10 cellular contexts compared by ENCODE assay signal in genomic region chr17:18361837-18362380, GRCh38. TPM values are rescaled to one million over a fixed set of nuclear protein-coding genes. Genes with fewer than 3 reads are reported as not detected.
DNase-seq lines count a peak whose midpoint lies in the region; ATAC-seq, FAIRE-seq and TF ChIP-seq lines count a peak whose summit lies in the region.
"Had no signal": no experiment of that assay in that cellular context is flagged by ENCODE, and none has a peak within 500 bp of the region (broad histone marks: within the 10 kb centered on the region; RNA-seq: fewer than 3 reads in every experiment).

No MANE protein-coding gene starts in this region.

- ATAC-seq in left ventricle myocardium superior, result no peak
- no peak for ATAC-seq in K562
- no peak for ATAC-seq in GM18870 (IDR thresholded peaks at IDR 0.05; ENCODE audit: unreplicated experiment)
- ATAC-seq in HG03159 (IDR thresholded peaks at IDR 0.05; ENCODE audit: unreplicated experiment), result no peak

- no peaks in the 10 kb centered on the region for H3K36me3 ChIP-seq in right atrium auricular region
- peaks cover 7% of the 10 kb centered on the region; the same call in 1 of the 3 replicates for H3K36me3 ChIP-seq in K562 (ENCODE audit: control insufficient read depth, insufficient read depth, low read length)
- peaks cover 18% of the 10 kb centered on the region for H3K36me3 ChIP-seq in mesodermal cell (ENCODE audit: control insufficient read depth, insufficient read depth, low read length)
- H3K36me3 ChIP-seq in vagina, result peaks cover 0 to 7% of the 10 kb centered on the region in 2 donors

- H3K4me1 ChIP-seq in right atrium auricular region (peaks cover 0 to 9% of the 10 kb centered on the region in 2 donors), K562 (replicated peaks in 1 of 2; ENCODE audit: control insufficient read depth in 2 of 2, insufficient read depth in 2 of 2, low read length in 2 of 2) (peaks cover 0 to 14% of the 10 kb centered on the region in 2 experiments; a peak in 2 of 5 replicates), mesodermal cell (ENCODE audit: control insufficient read depth, insufficient read depth, low read length, poor library complexity, severe bottlenecking) (peaks cover 3% of the 10 kb centered on the region), vagina (peaks cover 22% of the 10 kb centered on the region)

- POLR2A ChIA-PET in K562 (lab: Yijun Ruan, JAX), result interaction anchor here (0.6 to 1.5 kb wide), 3 partner anchors 9 to 180 kb away, joined by 3 to 6 read pairs (median 3); no protein-coding TSS in a partner anchor

- no peak overlapping the region for H2AFZ ChIP-seq in K562 (ENCODE audit: low read depth, low read length)

- DNase-seq in right atrium auricular region (ENCODE audit: low spot score), result no peak
- DNase-seq in left ventricle myocardium superior, result no peak
- no peak for DNase-seq in K562 (ENCODE audit: extremely low read depth in 1 of 4, low spot score in 3 of 4)
- DNase-seq in vagina (ENCODE audit: extremely low spot score in 2 of 2), result no peak
- no peak for DNase-seq in SKM-1 (lab: John Stamatoyannopoulos, UW; ENCODE audit: unreplicated experiment)

- CTCF ChIA-PET in K562 (lab: Yijun Ruan, JAX; ENCODE audit: low intra/inter-chr PET ratio), result no interaction called here

- H3K27me3 ChIP-seq in right atrium auricular region, result no peaks in the 10 kb centered on the region
- H3K27me3 ChIP-seq in K562 (ENCODE audit: control insufficient read depth in 2 of 2, insufficient read depth in 2 of 2, low read length in 2 of 2), result no peaks in the 10 kb centered on the region
- no peaks in the 10 kb centered on the region for H3K27me3 ChIP-seq in vagina

- H4K20me1 ChIP-seq in K562 (replicated peaks; ENCODE audit: control insufficient read depth, insufficient read depth, low read length), result no peaks in the 10 kb centered on the region

- intact Hi-C loops in left ventricle myocardium superior (cut with micrococcal nuclease), result no loop called here
- intact Hi-C loops in K562 (cut with micrococcal nuclease), result no loop called here
- intact Hi-C loops in vagina (cut with DNase I), result no loop called here

- H3K4me3 ChIP-seq in right atrium auricular region (peak overlapping the region in 1 of 2 donors; percentile 85), K562 (peak overlapping the region; percentile 77; the same call in 1 of the 2 replicates), mesodermal cell (ENCODE audit: extremely low read depth, insufficient read depth, low read length, poor library complexity, severe bottlenecking) (peak overlapping the region; percentile 82), vagina (peak overlapping the region in 1 of 2 donors; percentile 87)

- H3K9me3 ChIP-seq in right atrium auricular region (no peaks in the 10 kb centered on the region), K562 (replicated peaks; ENCODE audit: control insufficient read depth, insufficient read depth, low read depth, low read length) (no peaks in the 10 kb centered on the region), mesodermal cell (ENCODE audit: control insufficient read depth, low read length) (no peaks in the 10 kb centered on the region), vagina (no peaks in the 10 kb centered on the region)

- H3K9me1 ChIP-seq in K562 (ENCODE audit: control insufficient read depth, insufficient read depth, low read length), result no peaks in the 10 kb centered on the region

- TF ChIP-seq CTCF in right atrium auricular region (IDR thresholded peaks at IDR 0.05) (no peak), K562 (IDR thresholded peaks at IDR 0.05 in 2 of 3, conservative IDR thresholded peaks at IDR 0.05 in 1 of 3; ENCODE audit: insufficient read depth in 2 of 3, low read depth in 1 of 3, low read length in 3 of 3) (no peak), vagina (IDR thresholded peaks at IDR 0.05) (no peak)

- in situ Hi-C loops in K562 (cut with MboI), result no loop called here

- peaks cover 18% of the 10 kb centered on the region for H3K79me2 ChIP-seq in K562 (ENCODE audit: control insufficient read depth, insufficient read depth, low read length)

- H3K27ac ChIP-seq in right atrium auricular region, result peak overlapping the region; percentile 56 to 76
- no peak overlapping the region for H3K27ac ChIP-seq in K562 (ENCODE audit: extremely low read depth, low read depth, low read length)
- no peak overlapping the region for H3K27ac ChIP-seq in mesodermal cell (ENCODE audit: low read depth, low read length, severe bottlenecking)
- H3K27ac ChIP-seq in vagina, result peak overlapping the region; percentile 89

- 27% methylated on average over 3 of the region's 3 CpGs for WGBS in K562 (ENCODE audit: insufficient coverage, low coverage, missing lambda C conversion rate)
- WGBS in mesodermal cell (ENCODE audit: insufficient coverage in 2 of 2), 2 experiments, result 90 to 97% methylated on average over 2 to 3 of the region's 3 CpGs

- no peak for FAIRE-seq in K562 (lab: Jason Lieb, UNC)

- no peak for TF ChIP-seq RAD21 in K562 (CRISPR knock-in tag; conservative IDR thresholded peaks at IDR 0.05 in 1 of 2, IDR thresholded peaks at IDR 0.05 in 1 of 2)

- 0 out of 2 replicates have a peak overlapping the region, but pooled peaks have one; percentile 1 for H3K4me2 ChIP-seq in K562 (ENCODE audit: insufficient read depth, low read length)

- no TSS peak for BruUV-seq in K562 (replicated peaks; lab: Mats Ljungman, UMichigan)

- H3K9ac ChIP-seq in K562 (ENCODE audit: insufficient read depth in 1 of 2, low read depth in 2 of 2, low read length in 2 of 2), result peak overlapping the region in 1 of 2 experiments; percentile 92; a peak in 1 of 4 replicates

- TF ChIP-seq EP300 in K562 (IDR thresholded peaks at IDR 0.05; ENCODE audit: low read length), result no peak

- TF ChIP-seq POLR2A in K562 (conservative IDR thresholded peaks at IDR 0.05) (no peak), vagina (IDR thresholded peaks at IDR 0.05) (no peak)

RNA-seq across cellular contexts. Expression of gene SHMT1, which starts 1.4 kb away (rescaled TPM):
- total RNA-seq in right atrium auricular region (1 to 10 TPM; 5.1 to 8.5 TPM), left ventricle myocardium superior (8.4 TPM), K562 (2014; rRNA removed) (23.3 and 29.8 TPM in 2 replicates), K562 (2014; rRNA removed; fragmentation: Illumina TruSeq; extraction: Trizol) (15.7 and 18.0 TPM in 2 replicates), K562 (2015; rRNA removed; fragmentation: Illumina TruSeq; extraction: Trizol) (23.9 and 26.5 TPM in 2 replicates), K562 (2021) (30.7 and 31.2 TPM in 2 replicates), vagina (31.4 TPM)
- total RNA-seq in K562 (2011; cell fraction: chromatin; rRNA removed; ENCODE audit: low replicate concordance), result 38.5 and 63.2 TPM in 2 replicates
- 29.9 and 31.7 TPM in 2 replicates for total RNA-seq in K562 (2011; cell fraction: nucleolus; rRNA removed)
- 36.2 and 36.6 TPM in 2 replicates for total RNA-seq in K562 (2011; cell fraction: nucleoplasm; rRNA removed)
- polyA plus RNA-seq in K562 (2011; rRNA removed) (18.1 and 20.0 TPM in 2 replicates), K562 (2014; fragmentation: Illumina TruSeq; extraction: Trizol) (25.4 and 30.2 TPM in 2 replicates), K562 (2014; fragmentation: Nextera tagmentation; extraction: Ambion mirVana) (1 to 10 TPM; 3.3 to 5.6 TPM), K562 (2014; rRNA removed) (23.9 and 26.1 TPM in 2 replicates)
- polyA plus RNA-seq in K562 (2011; cell fraction: cytosol; rRNA removed), result 21.9 and 29.0 TPM in 2 replicates
- polyA plus RNA-seq in K562 (2011; cell fraction: nucleus; rRNA removed), result 20.7 and 22.9 TPM in 2 replicates
- 21.8 and 26.1 TPM in 2 replicates for polyA plus RNA-seq in K562 (2012)
- polyA minus RNA-seq in K562 (2011; rRNA and poly(A)+ RNA removed), result 12.8 and 14.1 TPM in 2 replicates
- polyA minus RNA-seq in K562 (2011; cell fraction: cytosol; rRNA and poly(A)+ RNA removed), result 13.5 and 17.3 TPM in 2 replicates
- 11.6 and 15.1 TPM in 2 replicates for polyA minus RNA-seq in K562 (2011; cell fraction: nucleus; rRNA and poly(A)+ RNA removed)
- polyA plus RNA-seq in mesodermal cell (2013, experiment 1 of 2), result 21.2 TPM
- polyA plus RNA-seq in mesodermal cell (2013, experiment 2 of 2), result 20.7 TPM

RNA-seq across cellular contexts. Expression of gene EVPLL, which starts 15.7 kb away (rescaled TPM):
- total RNA-seq in right atrium auricular region (not detected), left ventricle myocardium superior (not detected), K562 (2014; rRNA removed) (not detected in 2 replicates), K562 (2014; rRNA removed; fragmentation: Illumina TruSeq; extraction: Trizol) (not detected in 2 replicates), K562 (2015; rRNA removed; fragmentation: Illumina TruSeq; extraction: Trizol) (not detected in 2 replicates), K562 (2021) (not detected in 2 replicates), vagina (16.7 TPM)
- total RNA-seq in K562 (2011; cell fraction: chromatin; rRNA removed; ENCODE audit: low replicate concordance), result not detected in 2 replicates
- not detected in 2 replicates for total RNA-seq in K562 (2011; cell fraction: nucleolus; rRNA removed)
- total RNA-seq in K562 (2011; cell fraction: nucleoplasm; rRNA removed), result not detected in 2 replicates
- polyA plus RNA-seq in K562 (2011; rRNA removed) (not detected in 2 replicates), K562 (2014; fragmentation: Illumina TruSeq; extraction: Trizol) (not detected in 2 replicates), K562 (2014; fragmentation: Nextera tagmentation; extraction: Ambion mirVana) (not detected), K562 (2014; rRNA removed) (not detected in 2 replicates)
- not detected in 2 replicates for polyA plus RNA-seq in K562 (2011; cell fraction: cytosol; rRNA removed)
- not detected in 2 replicates for polyA plus RNA-seq in K562 (2011; cell fraction: nucleus; rRNA removed)
- polyA plus RNA-seq in K562 (2012), result not detected in 2 replicates
- not detected in 2 replicates for polyA minus RNA-seq in K562 (2011; rRNA and poly(A)+ RNA removed)
- polyA minus RNA-seq in K562 (2011; cell fraction: cytosol; rRNA and poly(A)+ RNA removed), result not detected in 2 replicates
- not detected in 2 replicates for polyA minus RNA-seq in K562 (2011; cell fraction: nucleus; rRNA and poly(A)+ RNA removed)
- polyA plus RNA-seq in mesodermal cell (2013, experiment 1 of 2), result not detected
- polyA plus RNA-seq in mesodermal cell (2013, experiment 2 of 2), result not detected
- total RNA-seq: endothelial cell of umbilical vein, M059J had no signal
- polyA plus RNA-seq: endothelial cell of umbilical vein had no signal

RNA-seq across cellular contexts. Expression of gene SMCR8, which starts 46.8 kb away (rescaled TPM):
- 10 to 100 TPM; 11.1 to 11.4 TPM for total RNA-seq in right atrium auricular region
- 13.1 TPM for total RNA-seq in left ventricle myocardium superior
- total RNA-seq in K562 (2011; cell fraction: chromatin; rRNA removed; ENCODE audit: low replicate concordance), result 11.8 and 21.8 TPM in 2 replicates
- 11.7 and 16.5 TPM in 2 replicates for total RNA-seq in K562 (2011; cell fraction: nucleolus; rRNA removed)
- 10.4 and 12.3 TPM in 2 replicates for total RNA-seq in K562 (2011; cell fraction: nucleoplasm; rRNA removed)
- 4.9 and 6.4 TPM in 2 replicates for total RNA-seq in K562 (2014; rRNA removed)
- total RNA-seq in K562 (2014; rRNA removed; fragmentation: Illumina TruSeq; extraction: Trizol), result 4.9 and 5.3 TPM in 2 replicates
- total RNA-seq in K562 (2015; rRNA removed; fragmentation: Illumina TruSeq; extraction: Trizol), result 7.2 and 7.5 TPM in 2 replicates
- 7.8 and 8.8 TPM in 2 replicates for total RNA-seq in K562 (2021)
- 3.8 and 3.9 TPM in 2 replicates for polyA plus RNA-seq in K562 (2011; rRNA removed)
- polyA plus RNA-seq in K562 (2011; cell fraction: cytosol; rRNA removed), result 3.5 and 3.6 TPM in 2 replicates
- polyA plus RNA-seq in K562 (2011; cell fraction: nucleus; rRNA removed), result 3.0 and 4.5 TPM in 2 replicates
- 6.3 and 7.8 TPM in 2 replicates for polyA plus RNA-seq in K562 (2012)
- polyA plus RNA-seq in K562 (2014; fragmentation: Illumina TruSeq; extraction: Trizol), result 7.1 and 7.3 TPM in 2 replicates
- polyA plus RNA-seq in K562 (2014; fragmentation: Nextera tagmentation; extraction: Ambion mirVana), result under 1 TPM; 0.25 to 0.37 TPM
- 3.2 and 4.3 TPM in 2 replicates for polyA plus RNA-seq in K562 (2014; rRNA removed)
- polyA minus RNA-seq in K562 (2011; rRNA and poly(A)+ RNA removed), result 6.5 and 7.5 TPM in 2 replicates
- 5.4 and 5.6 TPM in 2 replicates for polyA minus RNA-seq in K562 (2011; cell fraction: cytosol; rRNA and poly(A)+ RNA removed)
- polyA minus RNA-seq in K562 (2011; cell fraction: nucleus; rRNA and poly(A)+ RNA removed), result 5.1 and 6.4 TPM in 2 replicates
- 11.6 TPM for polyA plus RNA-seq in mesodermal cell (2013, experiment 1 of 2)
- polyA plus RNA-seq in mesodermal cell (2013, experiment 2 of 2), result 10.5 TPM
- 11.0 TPM for total RNA-seq in vagina

RNA-seq across cellular contexts. Expression of gene TOP3A, which starts 47.1 kb away (rescaled TPM):
- total RNA-seq in right atrium auricular region, result 10 to 100 TPM; 12.6 to 18.8 TPM
- 10.3 TPM for total RNA-seq in left ventricle myocardium superior
- total RNA-seq in K562 (2011; cell fraction: chromatin; rRNA removed; ENCODE audit: low replicate concordance), result 134 and 180 TPM in 2 replicates
- total RNA-seq in K562 (2011; cell fraction: nucleolus; rRNA removed), result 87.6 and 109 TPM in 2 replicates
- total RNA-seq in K562 (2011; cell fraction: nucleoplasm; rRNA removed), result 107 and 108 TPM in 2 replicates
- 25.5 and 33.2 TPM in 2 replicates for total RNA-seq in K562 (2014; rRNA removed)
- total RNA-seq in K562 (2014; rRNA removed; fragmentation: Illumina TruSeq; extraction: Trizol), result 24.7 and 25.6 TPM in 2 replicates
- total RNA-seq in K562 (2015; rRNA removed; fragmentation: Illumina TruSeq; extraction: Trizol), result 27.0 and 30.0 TPM in 2 replicates
- total RNA-seq in K562 (2021), result 48.2 and 49.7 TPM in 2 replicates
- 18.3 and 23.0 TPM in 2 replicates for polyA plus RNA-seq in K562 (2011; rRNA removed)
- polyA plus RNA-seq in K562 (2011; cell fraction: cytosol; rRNA removed), result 10.3 and 14.3 TPM in 2 replicates
- 28.2 and 40.0 TPM in 2 replicates for polyA plus RNA-seq in K562 (2011; cell fraction: nucleus; rRNA removed)
- polyA plus RNA-seq in K562 (2012), result 21.5 and 22.5 TPM in 2 replicates
- polyA plus RNA-seq in K562 (2014; fragmentation: Illumina TruSeq; extraction: Trizol), result 25.8 TPM in 2 replicates
- polyA plus RNA-seq in K562 (2014; fragmentation: Nextera tagmentation; extraction: Ambion mirVana), result 1 to 10 TPM; 5.2 to 7.6 TPM
- polyA plus RNA-seq in K562 (2014; rRNA removed), result 16.4 and 22.7 TPM in 2 replicates
- polyA minus RNA-seq in K562 (2011; rRNA and poly(A)+ RNA removed), result 40.2 and 45.8 TPM in 2 replicates
- polyA minus RNA-seq in K562 (2011; cell fraction: cytosol; rRNA and poly(A)+ RNA removed), result 20.1 and 24.0 TPM in 2 replicates
- 33.1 and 42.0 TPM in 2 replicates for polyA minus RNA-seq in K562 (2011; cell fraction: nucleus; rRNA and poly(A)+ RNA removed)
- polyA plus RNA-seq in mesodermal cell (2013, experiment 1 of 2), result 28.1 TPM
- 34.4 TPM for polyA plus RNA-seq in mesodermal cell (2013, experiment 2 of 2)
- 15.5 TPM for total RNA-seq in vagina

Comparison
In these comparisons a context has a peak if more than half of its experiments do, and no peak if none do; other contexts are left out.
1. H3K27ac ChIP-seq: peak in right atrium auricular region (2 of 2) and vagina (single experiment); none in K562 (single experiment) and mesodermal cell (single experiment).
2. RNA of gene EVPLL, which starts 15.7 kb away (total RNA-seq): 16.7 TPM in vagina (single experiment); not detected in right atrium auricular region, not detected in left ventricle myocardium superior (single experiment) and not detected in K562; every median in the first group is over 10 times any median in the second.